In genomic region chr16:28136751-28137434, GRCh38 we compare ENCODE assay signal across 9 cellular contexts.
DNase-seq lines count a peak whose midpoint lies in the region; ATAC-seq and TF ChIP-seq lines count a peak whose summit lies in the region.
"Had no signal": no experiment of that assay in that cellular context is flagged by ENCODE, and none has a peak within 500 bp of the region (broad histone marks: within the 10 kb centered on the region; RNA-seq: fewer than 3 reads in every experiment).

No MANE protein-coding gene starts in this region.

- intact Hi-C loops in activated B cell treated with CpG ODN at 0.5 μM for 24 hours (cut with micrococcal nuclease): loop anchor here (1.0 kb wide), 1 partner anchor 81 kb away; no protein-coding TSS in a partner anchor

- H3K36me3 Mint-ChIP-seq in activated B cell treated with CpG ODN at 0.5 μM for 24 hours (ENCODE audit: low read depth) (peaks cover 69% of the 10 kb centered on the region), neural crest cell (ENCODE audit: low read depth) (peaks cover 15% of the 10 kb centered on the region)

- H3K4me3 Mint-ChIP-seq in activated B cell treated with CpG ODN at 0.5 μM for 24 hours (no peak overlapping the region), neural crest cell (no peak overlapping the region)
- H3K4me3 Mint-ChIP-seq: endodermal cell had no signal

- H3K9me3 Mint-ChIP-seq in activated B cell treated with CpG ODN at 0.5 μM for 24 hours (no peaks in the 10 kb centered on the region), neural crest cell (no peaks in the 10 kb centered on the region)
- H3K9me3 Mint-ChIP-seq: endodermal cell had no signal

- peak; percentile 16 for DNase-seq in GM20000 (ENCODE audit: low spot score)
- DNase-seq in activated B cell treated with CpG ODN at 0.5 μM for 24 hours: no peak
- peak; percentile 11 for DNase-seq in cerebellum (ENCODE audit: low spot score)
- DNase-seq in neural crest cell (ENCODE audit: low read depth, low spot score): no peak
- DNase-seq in NCI-H345 treated with DMSO at 0.1 percent for 48 hours (lab: John Stamatoyannopoulos, UW; ENCODE audit: unreplicated experiment): no peak
- no peak for DNase-seq in SW480 (ENCODE audit: low spot score)
- no peak for DNase-seq in NCI-H446 (lab: John Stamatoyannopoulos, UW)
- DNase-seq: endodermal cell, kidney glomerular epithelial cell had no signal

- TF ChIP-seq CTCF in GM20000 (IDR thresholded peaks at IDR 0.05; ENCODE audit: extremely low read depth, missing control alignments) (no peak), activated B cell treated with CpG ODN at 0.5 μM for 24 hours (IDR thresholded peaks at IDR 0.05) (no peak), neural crest cell (conservative IDR thresholded peaks at IDR 0.05) (no peak)

- H3K27ac Mint-ChIP-seq in activated B cell treated with CpG ODN at 0.5 μM for 24 hours: peak overlapping the region; percentile 59
- H3K27ac Mint-ChIP-seq in neural crest cell (ENCODE audit: unreplicated experiment): peak overlapping the region; percentile 40

- H3K27me3 Mint-ChIP-seq in activated B cell treated with CpG ODN at 0.5 μM for 24 hours (no peaks in the 10 kb centered on the region), neural crest cell (ENCODE audit: low read depth) (no peaks in the 10 kb centered on the region)

- peaks cover 53% of the 10 kb centered on the region for H3K4me1 Mint-ChIP-seq in activated B cell treated with CpG ODN at 0.5 μM for 24 hours
- H3K4me1 Mint-ChIP-seq in neural crest cell: peaks cover 11% of the 10 kb centered on the region
- H3K4me1 Mint-ChIP-seq: endodermal cell had no signal

- POLR2A ChIA-PET in activated B cell treated with CpG ODN at 0.5 μM for 24 hours (lab: Charles Lee): no interaction called here

- ATAC-seq in activated B cell treated with CpG ODN at 0.5 μM for 24 hours (ENCODE audit: low read depth): no peak

- CTCF ChIA-PET in activated B cell treated with CpG ODN at 0.5 μM for 24 hours (lab: Charles Lee): interaction anchor here (4.0 kb wide), 1 partner anchor 80 kb away, joined by 32 read pairs; no protein-coding TSS in a partner anchor

Comparison
In these comparisons a context has a peak if more than half of its experiments do, and no peak if none do; other contexts are left out.
1. DNase-seq: peak in GM20000 (single experiment) and cerebellum (single experiment); none in activated B cell treated with CpG ODN at 0.5 μM for 24 hours (single experiment), neural crest cell (single experiment), NCI-H345 treated with DMSO at 0.1 percent for 48 hours (single experiment), SW480 (single experiment) and NCI-H446 (0 of 2).